Comparison of ENCODE assay signal across 12 cellular contexts in genomic region chr7:53111061-53111460, GRCh38.
"Had no signal": no experiment of that assay in that cellular context is flagged by ENCODE, and none has a peak within 500 bp of the region (broad histone marks: within the 10 kb centered on the region; RNA-seq: fewer than 3 reads in every experiment).

No MANE protein-coding gene starts in this region.

- H3K9me3 ChIP-seq: tibial nerve, vagina had no signal

- H3K27me3 ChIP-seq: spleen, tibial nerve, vagina had no signal

- ATAC-seq: activated CD8-positive, alpha-beta memory T cell treated with anti-CD3 and anti-CD28 coated beads, Interleukin-2, amount 10 ng/mL, durations not matched to agents 7 days and 5 days; stimulated activated memory B cell treated with anti-CD40 and anti-IgM and Interleukin-4, amounts not matched to agents 10 μg/mL and 1 μg/mL and 100 μg/mL, for 72 hours had no signal

- H3K27ac ChIP-seq: spleen, tibial nerve, vagina had no signal

- DNase-seq: activated CD4-positive, alpha-beta T cell treated with anti-CD3 and anti-CD28 coated beads for 1 hour; activated CD4-positive, alpha-beta T cell treated with anti-CD3 and anti-CD28 coated beads, Interleukin-2, amount 50 U/mL, for 48 hours; activated CD8-positive, alpha-beta memory T cell treated with anti-CD3 and anti-CD28 coated beads, Interleukin-2, amount 10 ng/mL, durations not matched to agents 7 days and 5 days; activated effector memory CD4-positive, alpha-beta T cell treated with anti-CD3 and anti-CD28 coated beads, Interleukin-2, amount 50 U/mL, for 16 hours; activated T-cell treated with anti-CD3 and anti-CD28 coated beads, Interleukin-2, amount 50 U/mL, for 24 hours; islet precursor cell; posterior cingulate gyrus; spleen; stimulated activated CD4-positive, alpha-beta T cell treated with anti-CD3 and anti-CD28 coated beads, Interleukin-1b, Interleukin-23, amount 100 ng/mL, for 48 hours had no signal

- H3K36me3 ChIP-seq: spleen, tibial nerve, vagina had no signal

- H3K4me3 ChIP-seq: spleen, tibial nerve, vagina had no signal

- H3K4me1 ChIP-seq: spleen, tibial nerve, vagina had no signal
